18 cellular contexts compared by ENCODE assay signal in the genomic region with DNA sequence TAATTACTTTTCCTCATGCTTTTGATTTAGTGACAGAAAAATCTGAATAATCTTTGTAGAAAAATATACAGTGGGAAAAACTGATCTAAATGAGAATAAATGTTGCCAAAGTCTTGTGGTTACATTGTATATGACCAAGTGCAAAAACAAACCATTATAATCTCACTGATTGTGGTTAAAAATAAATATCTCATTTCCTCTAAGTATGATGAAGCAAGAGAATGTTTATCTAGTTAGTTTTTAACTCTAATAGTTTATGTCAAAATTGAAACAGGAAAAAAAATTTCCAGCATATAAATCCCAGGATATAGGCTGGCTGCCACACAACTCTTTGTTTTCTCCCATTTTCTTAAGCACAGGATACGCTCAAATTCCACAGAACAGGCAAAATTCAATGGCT.
A peak's percentile ranks its signal among the peaks of the same experiment; 100 is the strongest.
DNase-seq lines count a peak whose midpoint lies in the region; ATAC-seq and TF ChIP-seq lines count a peak whose summit lies in the region.
"Had no signal": no experiment of that assay in that cellular context is flagged by ENCODE, and none has a peak within 500 bp of the region (broad histone marks: within the 10 kb centered on the region; RNA-seq: fewer than 3 reads in every experiment).

No MANE protein-coding gene starts in this region.

- H3K4me3 ChIP-seq in fibroblast of mammary gland (ENCODE audit: control insufficient read depth, low read depth, low read length) (no peak overlapping the region), mesenchymal stem cell (ENCODE audit: insufficient read depth in 1 of 2, low read depth in 1 of 2, low read length in 2 of 2) (no peak overlapping the region), SJCRH30 (no peak overlapping the region)
- H3K4me3 ChIP-seq: GM23248 had no signal

- H3K4me1 ChIP-seq in mesenchymal stem cell (ENCODE audit: control insufficient read depth, insufficient read depth, low read depth, low read length) (no peaks in the 10 kb centered on the region), SJCRH30 (no peaks in the 10 kb centered on the region)
- H3K4me1 ChIP-seq: Caco-2 had no signal

- H3K36me3 Mint-ChIP-seq in activated CD8-positive, alpha-beta T cell treated with anti-CD3 and anti-CD28 coated beads for 36 hours (ENCODE audit: low read depth), result no peaks in the 10 kb centered on the region
- H3K36me3 Mint-ChIP-seq: CD4-positive, CD25-positive, alpha-beta regulatory T cell had no signal

- no peak overlapping the region for H3K27ac Mint-ChIP-seq in activated CD8-positive, alpha-beta T cell treated with anti-CD3 and anti-CD28 coated beads for 36 hours
- H3K27ac Mint-ChIP-seq: CD4-positive, CD25-positive, alpha-beta regulatory T cell had no signal

- H3K18ac ChIP-seq in mesenchymal stem cell (ENCODE audit: low read depth in 1 of 2, low read length in 2 of 2), result no peak overlapping the region

- no peaks in the 10 kb centered on the region for H3K4me1 Mint-ChIP-seq in activated CD8-positive, alpha-beta T cell treated with anti-CD3 and anti-CD28 coated beads for 36 hours (ENCODE audit: low read depth)
- H3K4me1 Mint-ChIP-seq: CD4-positive, CD25-positive, alpha-beta regulatory T cell had no signal

- H2AK5ac ChIP-seq in mesenchymal stem cell (ENCODE audit: low read length, severe bottlenecking), result no peak overlapping the region

- CTCF ChIA-PET in activated CD8-positive, alpha-beta T cell treated with anti-CD3 and anti-CD28 coated beads for 36 hours (lab: Charles Lee), result no interaction called here

- H3K36me3 ChIP-seq in mesenchymal stem cell (ENCODE audit: control insufficient read depth in 1 of 2, insufficient read depth in 2 of 2, low read depth in 1 of 2, low read length in 2 of 2) (no peaks in the 10 kb centered on the region), SJCRH30 (no peaks in the 10 kb centered on the region)

- no peak overlapping the region for H2BK120ac ChIP-seq in mesenchymal stem cell (ENCODE audit: low read depth, low read length)

- H3K4me3 Mint-ChIP-seq in activated CD8-positive, alpha-beta T cell treated with anti-CD3 and anti-CD28 coated beads for 36 hours, result no peak overlapping the region
- H3K4me3 Mint-ChIP-seq: CD4-positive, CD25-positive, alpha-beta regulatory T cell had no signal

- H3K27ac ChIP-seq in mesenchymal stem cell (ENCODE audit: low read length, poor library complexity, severe bottlenecking) (no peak overlapping the region), SJCRH30 (no peak overlapping the region)
- H3K27ac ChIP-seq: GM23248 had no signal

- H4K91ac ChIP-seq in mesenchymal stem cell (ENCODE audit: low read length), result no peak overlapping the region

- H3K27me3 Mint-ChIP-seq in activated CD8-positive, alpha-beta T cell treated with anti-CD3 and anti-CD28 coated beads for 36 hours, result no peaks in the 10 kb centered on the region
- H3K27me3 Mint-ChIP-seq: CD4-positive, CD25-positive, alpha-beta regulatory T cell had no signal

- H3K27me3 ChIP-seq in mesenchymal stem cell (ENCODE audit: control insufficient read depth in 1 of 2, insufficient read depth in 1 of 2, low read length in 2 of 2) (no peaks in the 10 kb centered on the region), SJCRH30 (no peaks in the 10 kb centered on the region)

- no peak overlapping the region for H3K23ac ChIP-seq in mesenchymal stem cell (ENCODE audit: low read length in 2 of 2)

- POLR2A ChIA-PET in activated CD8-positive, alpha-beta T cell treated with anti-CD3 and anti-CD28 coated beads for 36 hours (lab: Charles Lee), result no interaction called here

- no peak overlapping the region for H2BK15ac ChIP-seq in mesenchymal stem cell (ENCODE audit: low read depth, poor library complexity, severe bottlenecking)

- H3K9me3 ChIP-seq in mesenchymal stem cell (ENCODE audit: control insufficient read depth, low read length) (peaks cover 3% of the 10 kb centered on the region), SJCRH30 (replicated peaks) (no peaks in the 10 kb centered on the region)
- H3K9me3 ChIP-seq: Caco-2 had no signal

- H3K9ac ChIP-seq in mesenchymal stem cell (ENCODE audit: low read length), result no peak overlapping the region
- H3K9ac ChIP-seq: GM23248 had no signal

- H3K79me1 ChIP-seq in mesenchymal stem cell (replicated peaks; ENCODE audit: low read length, poor library complexity, severe bottlenecking), result no peaks in the 10 kb centered on the region

- DNase-seq in EH (ENCODE audit: low read depth) (peak; percentile 40), amniotic epithelial cell (ENCODE audit: low read depth) (peak; percentile 54), fibroblast of mammary gland (ENCODE audit: low read depth) (peak; percentile 17), mesenchymal stem cell (peak; percentile 3), HT-29 (ENCODE audit: low spot score) (no peak), GDM1 (lab: John Stamatoyannopoulos, UW) (no peak), SJCRH30 (no peak)
- no peak for DNase-seq in activated CD8-positive, alpha-beta T cell treated with anti-CD3 and anti-CD28 coated beads for 36 hours
- DNase-seq: Caco-2; CD4-positive, CD25-positive, alpha-beta regulatory T cell; GM23248; KBM-7; NCI-H1092; NCI-H2081 treated with DMSO at 0.1 percent for 48 hours; NCI-H524; Right ventricle myocardium superior had no signal

- 30% methylated on average over 1 of the region's 1 CpG for WGBS in mesenchymal stem cell

- no peak overlapping the region for H3K14ac ChIP-seq in mesenchymal stem cell (ENCODE audit: low read length in 2 of 2)

- H4K8ac ChIP-seq in mesenchymal stem cell (ENCODE audit: low read length), result no peak overlapping the region

- no peak overlapping the region for H3K4ac ChIP-seq in mesenchymal stem cell (ENCODE audit: low read depth in 1 of 2, low read length in 2 of 2)

- TF ChIP-seq CTCF in fibroblast of mammary gland (conservative IDR thresholded peaks at IDR 0.05; ENCODE audit: control insufficient read depth, insufficient read depth, low read depth, low read length), result no peak
- TF ChIP-seq CTCF in activated CD8-positive, alpha-beta T cell treated with anti-CD3 and anti-CD28 coated beads for 36 hours (IDR thresholded peaks at IDR 0.05), result no peak

- intact Hi-C loops in activated CD8-positive, alpha-beta T cell treated with anti-CD3 and anti-CD28 coated beads for 36 hours (cut with micrococcal nuclease), result no loop called here

- ATAC-seq in activated CD8-positive, alpha-beta T cell treated with anti-CD3 and anti-CD28 coated beads for 36 hours, result no peak
- ATAC-seq: HCT116, Panc1 had no signal

- H2AFZ ChIP-seq in mesenchymal stem cell (ENCODE audit: low read depth, low read length), result no peak overlapping the region
- H2AFZ ChIP-seq: GM23248 had no signal

- H3K9me3 Mint-ChIP-seq in activated CD8-positive, alpha-beta T cell treated with anti-CD3 and anti-CD28 coated beads for 36 hours, result peaks cover 3% of the 10 kb centered on the region

- H2BK12ac ChIP-seq in mesenchymal stem cell (ENCODE audit: low read length in 2 of 2), result no peak overlapping the region

- no peak overlapping the region for H3K4me2 ChIP-seq in mesenchymal stem cell (ENCODE audit: low read length, poor library complexity, severe bottlenecking)

- no peak overlapping the region for H2BK5ac ChIP-seq in mesenchymal stem cell (ENCODE audit: low read depth, low read length, poor library complexity, severe bottlenecking)

Comparison
In these comparisons a context has a peak if more than half of its experiments do, and no peak if none do; other contexts are left out.
1. DNase-seq: peak in EH (single experiment), amniotic epithelial cell (single experiment), fibroblast of mammary gland (single experiment) and mesenchymal stem cell (single experiment); none in HT-29 (single experiment), activated CD8-positive, alpha-beta T cell treated with anti-CD3 and anti-CD28 coated beads for 36 hours (single experiment), GDM1 (single experiment) and SJCRH30 (0 of 2).